In genomic region chr16:78770353-78771091, GRCh38 we compare ENCODE assay signal across 8 cellular contexts.
DNase-seq lines count a peak whose midpoint lies in the region; ATAC-seq and TF ChIP-seq lines count a peak whose summit lies in the region.

No MANE protein-coding gene starts in this region.

- no peak overlapping the region for H3K4me3 Mint-ChIP-seq in neural crest cell

- no peak overlapping the region for H3K27ac Mint-ChIP-seq in neural crest cell (ENCODE audit: unreplicated experiment)

- no peak overlapping the region for H3K9ac ChIP-seq in subcutaneous abdominal adipose tissue (ENCODE audit: low read length in 5 of 5)

- peaks cover 1 to 15% (median 9%) of the 10 kb centered on the region in 5 donors for H3K4me1 ChIP-seq in subcutaneous abdominal adipose tissue (ENCODE audit: control insufficient read depth in 5 of 5, insufficient read depth in 5 of 5, low read length in 5 of 5)

- peak overlapping the region in 1 of 5 donors; percentile 17 for H3K4me3 ChIP-seq in subcutaneous abdominal adipose tissue (ENCODE audit: low read depth in 1 of 5, low read length in 5 of 5)

- H3K9me3 Mint-ChIP-seq in neural crest cell: no peaks in the 10 kb centered on the region

- DNase-seq in NCI-H82 treated with DMSO at 0.1 percent for 48 hours (lab: John Stamatoyannopoulos, UW; ENCODE audit: unreplicated experiment): peak; percentile 64
- DNase-seq in activated CD8-positive, alpha-beta memory T cell treated with anti-CD3 and anti-CD28 coated beads, Interleukin-2, amount 50 U/mL, for 1 hour (ENCODE audit: extremely low read depth): peak; percentile 13
- DNase-seq in neural crest cell (ENCODE audit: low read depth, low spot score): peak; percentile 61
- DNase-seq in NCI-H2227 treated with DMSO at 0.1 percent for 48 hours (lab: John Stamatoyannopoulos, UW): no peak

- H3K27ac ChIP-seq in subcutaneous abdominal adipose tissue (ENCODE audit: low read depth, low read length): peak overlapping the region; percentile 65

- H3K27me3 Mint-ChIP-seq in neural crest cell (ENCODE audit: low read depth): no peaks in the 10 kb centered on the region

- TF ChIP-seq CTCF in GM12872 (IDR thresholded peaks at IDR 0.05; ENCODE audit: insufficient read depth, low read depth, low read length) (peak; percentile 79), neural crest cell (conservative IDR thresholded peaks at IDR 0.05) (peak; percentile 69)

- H3K27me3 ChIP-seq in subcutaneous abdominal adipose tissue (ENCODE audit: control insufficient read depth in 5 of 5, insufficient read depth in 4 of 5, low read length in 5 of 5): no peaks in the 10 kb centered on the region

- H3K4me1 Mint-ChIP-seq in neural crest cell: peaks cover 20% of the 10 kb centered on the region

- peak; percentile 56 for ATAC-seq in HG02610 (IDR thresholded peaks at IDR 0.05; ENCODE audit: unreplicated experiment)
- ATAC-seq in esophagus mucosa: peak; percentile 77

- H3K36me3 Mint-ChIP-seq in neural crest cell (ENCODE audit: low read depth): no peaks in the 10 kb centered on the region

- no peaks in the 10 kb centered on the region for H3K9me3 ChIP-seq in subcutaneous abdominal adipose tissue (ENCODE audit: control insufficient read depth in 5 of 5, low read length in 5 of 5)

- H3K36me3 ChIP-seq in subcutaneous abdominal adipose tissue (ENCODE audit: control insufficient read depth in 5 of 5, insufficient read depth in 5 of 5, low read length in 5 of 5): no peaks in the 10 kb centered on the region
